ENCODE assay signal across 14 cellular contexts in the genomic region with DNA sequence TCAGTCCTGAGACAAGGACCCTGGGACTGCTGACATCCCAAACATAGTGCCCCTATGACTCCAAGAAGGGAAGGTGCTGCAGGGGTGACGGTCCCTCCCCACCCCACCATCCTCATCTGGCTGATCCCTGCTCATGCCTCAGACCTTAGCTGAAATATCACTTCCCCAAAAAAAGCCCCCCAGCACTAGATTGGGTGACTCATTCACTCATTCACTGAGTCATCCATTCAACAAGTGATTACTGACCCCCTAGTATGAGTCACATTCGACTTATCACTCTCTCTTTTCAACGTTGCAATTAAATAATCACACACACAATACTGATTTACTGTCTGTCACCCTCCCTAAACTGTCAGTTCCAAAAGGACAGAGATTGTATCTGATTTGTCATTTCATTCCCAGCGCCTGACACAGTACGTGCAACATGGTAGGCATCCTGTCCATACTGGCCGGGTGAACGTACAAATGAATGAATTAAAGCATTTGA. TPM values are rescaled to one million over a fixed set of nuclear protein-coding genes. Genes with fewer than 3 reads are reported as not detected.
DNase-seq lines count a peak whose midpoint lies in the region; ATAC-seq and TF ChIP-seq lines count a peak whose summit lies in the region.
"Had no signal": no experiment of that assay in that cellular context is flagged by ENCODE, and none has a peak within 500 bp of the region (broad histone marks: within the 10 kb centered on the region; RNA-seq: fewer than 3 reads in every experiment).

No MANE protein-coding gene starts in this region.

- no peaks in the 10 kb centered on the region for H4K20me1 ChIP-seq in PC-3 (ENCODE audit: low read length)

- H3K27ac ChIP-seq in PC-3 (ENCODE audit: low read length), result peak overlapping the region; percentile 56
- H3K27ac ChIP-seq: gastroesophageal sphincter had no signal

- H3K9me3 Mint-ChIP-seq in Caco-2 (ENCODE audit: unreplicated experiment) (no peaks in the 10 kb centered on the region), glutamatergic neuron (ENCODE audit: unreplicated experiment) (no peaks in the 10 kb centered on the region)
- H3K9me3 Mint-ChIP-seq: brain, memory B cell had no signal

- H3K27ac Mint-ChIP-seq in Caco-2 (ENCODE audit: unreplicated experiment), result no peak overlapping the region
- no peak overlapping the region for H3K27ac Mint-ChIP-seq in glutamatergic neuron (ENCODE audit: unreplicated experiment)
- H3K27ac Mint-ChIP-seq: memory B cell had no signal

- H3F3A ChIP-seq in PC-3 (ENCODE audit: low read length, unreplicated experiment), result no peaks in the 10 kb centered on the region

- intact Hi-C loops in PC-3 (cut with micrococcal nuclease), result no loop called here
- intact Hi-C loops in Caco-2 (cut with micrococcal nuclease; ENCODE audit: unreplicated experiment), result no loop called here

- no peaks in the 10 kb centered on the region for H3K27me3 Mint-ChIP-seq in Caco-2 (ENCODE audit: insufficient read depth, unreplicated experiment)
- H3K27me3 Mint-ChIP-seq in glutamatergic neuron (ENCODE audit: unreplicated experiment), result peaks cover 2% of the 10 kb centered on the region
- H3K27me3 Mint-ChIP-seq: memory B cell had no signal

- H3K27me3 ChIP-seq in PC-3 (ENCODE audit: low read length), result no peaks in the 10 kb centered on the region
- no peaks in the 10 kb centered on the region for H3K27me3 ChIP-seq in Caco-2 (replicated peaks; ENCODE audit: control insufficient read depth, insufficient read depth, low read length)
- H3K27me3 ChIP-seq: gastroesophageal sphincter had no signal

- H3K4me3 ChIP-seq in PC-3 (ENCODE audit: low read length) (no peak overlapping the region), epithelial cell of esophagus (ENCODE audit: low read length) (no peak overlapping the region), Caco-2 (ENCODE audit: low read depth, low read length) (no peak overlapping the region)
- H3K4me3 ChIP-seq: gastroesophageal sphincter had no signal

- no peaks in the 10 kb centered on the region for H3K4me1 Mint-ChIP-seq in Caco-2 (ENCODE audit: low read depth, unreplicated experiment)
- H3K4me1 Mint-ChIP-seq in glutamatergic neuron (ENCODE audit: low read depth, unreplicated experiment), result peaks cover 24% of the 10 kb centered on the region

- H3K79me2 ChIP-seq in PC-3 (ENCODE audit: low read length), result peaks cover 42% of the 10 kb centered on the region

- no peak overlapping the region for H2AFZ ChIP-seq in PC-3 (ENCODE audit: low read length)

- no peaks in the 10 kb centered on the region for H3K9me3 ChIP-seq in PC-3 (ENCODE audit: low read length)
- H3K9me3 ChIP-seq in Caco-2, result no peaks in the 10 kb centered on the region
- H3K9me3 ChIP-seq: gastroesophageal sphincter had no signal

- peak; percentile 93 for DNase-seq in A172 (ENCODE audit: low spot score)
- DNase-seq in PC-3, result peak; percentile 79
- peak; percentile 82 for DNase-seq in epithelial cell of esophagus (ENCODE audit: low read depth)
- DNase-seq in Caco-2, result no peak
- DNase-seq in glutamatergic neuron, result no peak
- no peak for DNase-seq in NCI-H1092 (lab: John Stamatoyannopoulos, UW)
- DNase-seq in NCI-H2081 treated with DMSO at 0.1 percent for 48 hours (lab: John Stamatoyannopoulos, UW), result no peak
- DNase-seq: activated CD4-positive, alpha-beta T cell treated with anti-CD3 and anti-CD28 coated beads, Interleukin-2, amount 50 U/mL, for 48 hours; NCI-H1105 treated with DMSO at 0.1 percent for 48 hours; right cardiac atrium had no signal

- no peaks in the 10 kb centered on the region for H3K36me3 Mint-ChIP-seq in Caco-2 (ENCODE audit: insufficient read depth, unreplicated experiment)
- H3K36me3 Mint-ChIP-seq in glutamatergic neuron (ENCODE audit: unreplicated experiment), result no peaks in the 10 kb centered on the region
- H3K36me3 Mint-ChIP-seq: brain, memory B cell had no signal

- POLR2A ChIA-PET in PC-3 (lab: Charles Lee; ENCODE audit: unreplicated experiment), result no interaction called here
- POLR2A ChIA-PET in Caco-2 (lab: Charles Lee), result no interaction called here

- no peak for TF ChIP-seq CTCF in PC-3 (conservative IDR thresholded peaks at IDR 0.05; ENCODE audit: low read depth, low read length)
- TF ChIP-seq CTCF in epithelial cell of esophagus (IDR thresholded peaks at IDR 0.05; ENCODE audit: insufficient read depth, low read depth, low read length, missing control alignments), result no peak
- TF ChIP-seq CTCF in Caco-2 (IDR thresholded peaks at IDR 0.05; ENCODE audit: insufficient read depth in 1 of 2, low read depth in 1 of 2, low read length in 1 of 2, severe bottlenecking in 1 of 2, unreplicated experiment in 1 of 2), result no peak
- TF ChIP-seq CTCF in glutamatergic neuron (IDR thresholded peaks at IDR 0.05; ENCODE audit: partially characterized antibody, unreplicated experiment), result no peak

- peak overlapping the region; percentile 64 for H3K4me2 ChIP-seq in PC-3 (ENCODE audit: low read length)

- peak; percentile 39 for ATAC-seq in GM19463 (IDR thresholded peaks at IDR 0.05; ENCODE audit: unreplicated experiment)
- ATAC-seq in PC-3, result peak; percentile 60
- ATAC-seq: gastroesophageal sphincter had no signal

- no peak overlapping the region for H3K4me3 Mint-ChIP-seq in Caco-2 (ENCODE audit: unreplicated experiment)
- no peak overlapping the region for H3K4me3 Mint-ChIP-seq in glutamatergic neuron (ENCODE audit: unreplicated experiment)
- H3K4me3 Mint-ChIP-seq: brain, memory B cell had no signal

- no peak overlapping the region; the same call in 1 of the 2 replicates for H3K9ac ChIP-seq in PC-3 (ENCODE audit: low read length)

- BruUV-seq in PC-3 (replicated peaks; lab: Mats Ljungman, UMichigan) (no TSS peak), Caco-2 (replicated peaks; lab: Mats Ljungman, UMichigan) (no TSS peak)

- CTCF ChIA-PET in PC-3 (lab: Charles Lee), result no interaction called here
- CTCF ChIA-PET in Caco-2 (lab: Charles Lee), result no interaction called here

- H3K36me3 ChIP-seq in PC-3 (ENCODE audit: low read depth, low read length) (no peaks in the 10 kb centered on the region), Caco-2 (ENCODE audit: control insufficient read depth, insufficient read depth, low read length) (no peaks in the 10 kb centered on the region)
- H3K36me3 ChIP-seq: gastroesophageal sphincter had no signal

- no peaks in the 10 kb centered on the region for H3K9me2 ChIP-seq in PC-3 (replicated peaks; ENCODE audit: low read length)

- H3K4me1 ChIP-seq in PC-3 (ENCODE audit: insufficient read depth, low read length) (peaks cover 27% of the 10 kb centered on the region), Caco-2 (no peaks in the 10 kb centered on the region)

RNA-seq across cellular contexts. Expression of a gene that starts 48.6 kb away (rescaled TPM):
- 5.1 and 7.9 TPM in 2 replicates for total RNA-seq in A172 (2014; rRNA removed; shearing (Covaris generic))
- total RNA-seq in PC-3 (2014; rRNA removed) (8.4 and 9.8 TPM in 2 replicates), Caco-2 (2022) (0.25 and 0.37 TPM in 2 replicates), glutamatergic neuron (ENCODE audit: unreplicated experiment) (15.1 TPM)

Comparison
In these comparisons a context has a peak if more than half of its experiments do, and no peak if none do; other contexts are left out.
1. DNase-seq: peak in A172 (single experiment), PC-3 (single experiment) and epithelial cell of esophagus (single experiment); none in Caco-2 (0 of 2), glutamatergic neuron (single experiment), NCI-H1092 (single experiment) and NCI-H2081 treated with DMSO at 0.1 percent for 48 hours (single experiment).